Comparison of ENCODE assay signal across 14 cellular contexts in genomic region chr11:134905513-134905912, GRCh38.
"Had no signal": no experiment of that assay in that cellular context is flagged by ENCODE, and none has a peak within 500 bp of the region (broad histone marks: within the 10 kb centered on the region; RNA-seq: fewer than 3 reads in every experiment).

No MANE protein-coding gene starts in this region.

- H3K36me3 Mint-ChIP-seq: activated naive CD8-positive, alpha-beta T cell treated with anti-CD3 and anti-CD28 coated beads, Interleukin-2, amount 10 ng/mL, durations not matched to agents 7 days and 5 days had no signal

- H3K27ac ChIP-seq: dorsolateral prefrontal cortex, skin epidermis, thyroid gland, vagina had no signal

- H3K9me3 ChIP-seq: thyroid gland, vagina had no signal

- H3K27me3 Mint-ChIP-seq: activated CD4-positive, alpha-beta memory T cell treated with anti-CD3 and anti-CD28 coated beads, Interleukin-2, amount 10 ng/mL, durations not matched to agents 7 days and 5 days; activated naive CD8-positive, alpha-beta T cell treated with anti-CD3 and anti-CD28 coated beads, Interleukin-2, amount 10 ng/mL, durations not matched to agents 7 days and 5 days had no signal

- H3K9me3 Mint-ChIP-seq: activated CD4-positive, alpha-beta memory T cell treated with anti-CD3 and anti-CD28 coated beads, Interleukin-2, amount 10 ng/mL, durations not matched to agents 7 days and 5 days; activated naive CD8-positive, alpha-beta T cell treated with anti-CD3 and anti-CD28 coated beads, Interleukin-2, amount 10 ng/mL, durations not matched to agents 7 days and 5 days; activated T-cell treated with anti-CD3 and anti-CD28 coated beads, Interleukin-2, amount 50 U/mL, for 72 hours; neural crest cell had no signal

- H3K4me3 Mint-ChIP-seq: activated CD4-positive, alpha-beta memory T cell treated with anti-CD3 and anti-CD28 coated beads, Interleukin-2, amount 10 ng/mL, durations not matched to agents 7 days and 5 days; activated naive CD8-positive, alpha-beta T cell treated with anti-CD3 and anti-CD28 coated beads, Interleukin-2, amount 10 ng/mL, durations not matched to agents 7 days and 5 days; activated T-cell treated with anti-CD3 and anti-CD28 coated beads, Interleukin-2, amount 50 U/mL, for 72 hours; neural crest cell had no signal

- H3K4me1 Mint-ChIP-seq: activated CD4-positive, alpha-beta memory T cell treated with anti-CD3 and anti-CD28 coated beads, Interleukin-2, amount 10 ng/mL, durations not matched to agents 7 days and 5 days; activated naive CD8-positive, alpha-beta T cell treated with anti-CD3 and anti-CD28 coated beads, Interleukin-2, amount 10 ng/mL, durations not matched to agents 7 days and 5 days; neural crest cell had no signal

- DNase-seq: activated CD4-positive, alpha-beta memory T cell treated with anti-CD3 and anti-CD28 coated beads, Interleukin-2, amount 10 ng/mL, durations not matched to agents 7 days and 5 days; activated CD8-positive, alpha-beta memory T cell treated with anti-CD3 and anti-CD28 coated beads, Interleukin-2, amount 50 U/mL, for 4 hours; activated gamma-delta T cell treated with Interleukin-2 at 50 U/mL for 16 hours; activated naive CD8-positive, alpha-beta T cell treated with anti-CD3 and anti-CD28 coated beads, Interleukin-2, amount 10 ng/mL, durations not matched to agents 7 days and 5 days; activated T-cell treated with anti-CD3 and anti-CD28 coated beads, Interleukin-2, amount 50 U/mL, for 72 hours; glutamatergic neuron; mesenchymal stem cell; stimulated activated CD4-positive, alpha-beta T cell treated with anti-CD3 and anti-CD28 coated beads, Interleukin-4, amount 100 ng/mL, for 4 hours; thyroid gland had no signal

- H3K27ac Mint-ChIP-seq: activated CD4-positive, alpha-beta memory T cell treated with anti-CD3 and anti-CD28 coated beads, Interleukin-2, amount 10 ng/mL, durations not matched to agents 7 days and 5 days; activated naive CD8-positive, alpha-beta T cell treated with anti-CD3 and anti-CD28 coated beads, Interleukin-2, amount 10 ng/mL, durations not matched to agents 7 days and 5 days; activated T-cell treated with anti-CD3 and anti-CD28 coated beads, Interleukin-2, amount 50 U/mL, for 72 hours had no signal

- ATAC-seq: activated T-cell treated with anti-CD3 and anti-CD28 coated beads, Interleukin-2, amount 50 U/mL, for 72 hours; left lobe of liver had no signal

- H3K27me3 ChIP-seq: thyroid gland, vagina had no signal
